In genomic region chr6:24709014-24709711, GRCh38 we compare ENCODE assay signal across 21 cellular contexts. TPM values are rescaled to one million over a fixed set of nuclear protein-coding genes. Genes with fewer than 3 reads are reported as not detected.
A peak's percentile ranks its signal among the peaks of the same experiment; 100 is the strongest.
DNase-seq lines count a peak whose midpoint lies in the region; ATAC-seq and TF ChIP-seq lines count a peak whose summit lies in the region.
"Had no signal": no experiment of that assay in that cellular context is flagged by ENCODE, and none has a peak within 500 bp of the region (broad histone marks: within the 10 kb centered on the region; RNA-seq: fewer than 3 reads in every experiment).

No MANE protein-coding gene starts in this region.

- H3K27me3 Mint-ChIP-seq in natural killer cell (ENCODE audit: low read depth in 2 of 2) (no peaks in the 10 kb centered on the region), IgD-negative memory B cell (no peaks in the 10 kb centered on the region)
- H3K27me3 Mint-ChIP-seq in natural killer cell treated with Interleukin-12 subunit alpha and Interleukin-12 subunit beta and Interleukin-15 and Interleukin-18, amount 100 ng/mL, for 72 hours: no peaks in the 10 kb centered on the region
- H3K27me3 Mint-ChIP-seq in dendritic cell treated with granulocyte-macrophage colony-stimulating factor and Interleukin-4, amounts not matched to agents 40 ng/mL and 50 ng/mL, for 4 days: no peaks in the 10 kb centered on the region
- no peaks in the 10 kb centered on the region for H3K27me3 Mint-ChIP-seq in stimulated activated naive B cell treated with anti-CD40 and anti-IgM and Interleukin-4, amounts not matched to agents 10 μg/mL and 1 μg/mL and 100 μg/mL, for 72 hours
- H3K27me3 Mint-ChIP-seq: activated CD4-positive, alpha-beta T cell treated with anti-CD3 and anti-CD28 coated beads, Interleukin-2, amount 10 ng/mL, durations not matched to agents 7 days and 5 days; CD4-positive, CD25-positive, alpha-beta regulatory T cell had no signal

- no peak for ATAC-seq in natural killer cell
- no peak for ATAC-seq in natural killer cell treated with Interleukin-12 subunit alpha and Interleukin-12 subunit beta and Interleukin-15 and Interleukin-18, amount 100 ng/mL, for 72 hours
- no peak for ATAC-seq in stimulated activated naive B cell treated with anti-CD40 and anti-IgM and Interleukin-4, amounts not matched to agents 10 μg/mL and 1 μg/mL and 100 μg/mL, for 72 hours (replicated peaks)
- ATAC-seq: Panc1 had no signal

- no peaks in the 10 kb centered on the region for H3K9me3 Mint-ChIP-seq in natural killer cell
- H3K9me3 Mint-ChIP-seq in natural killer cell treated with Interleukin-12 subunit alpha and Interleukin-12 subunit beta and Interleukin-15 and Interleukin-18, amount 100 ng/mL, for 72 hours: no peaks in the 10 kb centered on the region
- H3K9me3 Mint-ChIP-seq in IgD-negative memory B cell: no peaks in the 10 kb centered on the region
- H3K9me3 Mint-ChIP-seq in dendritic cell treated with granulocyte-macrophage colony-stimulating factor and Interleukin-4, amounts not matched to agents 40 ng/mL and 50 ng/mL, for 4 days: no peaks in the 10 kb centered on the region
- no peaks in the 10 kb centered on the region for H3K9me3 Mint-ChIP-seq in stimulated activated naive B cell treated with anti-CD40 and anti-IgM and Interleukin-4, amounts not matched to agents 10 μg/mL and 1 μg/mL and 100 μg/mL, for 72 hours
- H3K9me3 Mint-ChIP-seq: activated CD4-positive, alpha-beta T cell treated with anti-CD3 and anti-CD28 coated beads, Interleukin-2, amount 10 ng/mL, durations not matched to agents 7 days and 5 days; CD4-positive, CD25-positive, alpha-beta regulatory T cell; neural crest cell had no signal

- peaks cover 43 to 44% of the 10 kb centered on the region in 2 donors for H3K4me1 Mint-ChIP-seq in natural killer cell
- peaks cover 27 to 36% of the 10 kb centered on the region in 2 donors for H3K4me1 Mint-ChIP-seq in natural killer cell treated with Interleukin-12 subunit alpha and Interleukin-12 subunit beta and Interleukin-15 and Interleukin-18, amount 100 ng/mL, for 72 hours (ENCODE audit: low read depth in 2 of 2)
- peaks cover 21 to 28% (median 23%) of the 10 kb centered on the region in 3 donors for H3K4me1 Mint-ChIP-seq in IgD-negative memory B cell
- peaks cover 33% of the 10 kb centered on the region for H3K4me1 Mint-ChIP-seq in dendritic cell treated with granulocyte-macrophage colony-stimulating factor and Interleukin-4, amounts not matched to agents 40 ng/mL and 50 ng/mL, for 4 days (ENCODE audit: low read depth)
- H3K4me1 Mint-ChIP-seq in stimulated activated naive B cell treated with anti-CD40 and anti-IgM and Interleukin-4, amounts not matched to agents 10 μg/mL and 1 μg/mL and 100 μg/mL, for 72 hours: peaks cover 13 to 42% of the 10 kb centered on the region in 2 donors

- H3K27ac Mint-ChIP-seq in natural killer cell (peak overlapping the region; percentile 55 to 74), IgD-negative memory B cell (peak overlapping the region in 2 of 3 donors; percentile 33 to 48)
- no peak overlapping the region for H3K27ac Mint-ChIP-seq in natural killer cell treated with Interleukin-12 subunit alpha and Interleukin-12 subunit beta and Interleukin-15 and Interleukin-18, amount 100 ng/mL, for 72 hours
- peak overlapping the region; percentile 32 for H3K27ac Mint-ChIP-seq in dendritic cell treated with granulocyte-macrophage colony-stimulating factor and Interleukin-4, amounts not matched to agents 40 ng/mL and 50 ng/mL, for 4 days
- peak overlapping the region; percentile 20 for H3K27ac Mint-ChIP-seq in stimulated activated naive B cell treated with anti-CD40 and anti-IgM and Interleukin-4, amounts not matched to agents 10 μg/mL and 1 μg/mL and 100 μg/mL, for 72 hours
- H3K27ac Mint-ChIP-seq: activated CD4-positive, alpha-beta T cell treated with anti-CD3 and anti-CD28 coated beads, Interleukin-2, amount 10 ng/mL, durations not matched to agents 7 days and 5 days had no signal

- no peak for DNase-seq in natural killer cell
- DNase-seq in natural killer cell treated with Interleukin-12 subunit alpha and Interleukin-12 subunit beta and Interleukin-15 and Interleukin-18, amount 100 ng/mL, for 72 hours (ENCODE audit: low spot score): no peak
- DNase-seq in stimulated activated naive B cell treated with anti-CD40 and anti-IgM and Interleukin-4, amounts not matched to agents 10 μg/mL and 1 μg/mL and 100 μg/mL, for 72 hours: no peak
- DNase-seq in NCI-H526 (lab: John Stamatoyannopoulos, UW): no peak
- no peak for DNase-seq in NCI-H1694 treated with DMSO at 0.1 percent for 48 hours (lab: John Stamatoyannopoulos, UW)
- DNase-seq: activated CD4-positive, alpha-beta T cell treated with anti-CD3 and anti-CD28 coated beads, Interleukin-2, amount 10 ng/mL, durations not matched to agents 7 days and 5 days; activated gamma-delta T cell treated with Interleukin-2 at 50 U/mL for 16 hours; CD4-positive, CD25-positive, alpha-beta regulatory T cell; DMS153; hypothalamus; KG1; left ventricle myocardium inferior; NCI-H1436; NCI-H510A treated with DMSO at 0.1 percent for 48 hours; SHP77 treated with DMSO at 0.1 percent for 48 hours; stimulated activated CD4-positive, alpha-beta T cell treated with anti-CD3 and anti-CD28 coated beads, Interleukin-15, amount 100 ng/mL, for 24 hours; trophoblast cell had no signal

- H3K4me3 Mint-ChIP-seq in natural killer cell: no peak overlapping the region
- H3K4me3 Mint-ChIP-seq in natural killer cell treated with Interleukin-12 subunit alpha and Interleukin-12 subunit beta and Interleukin-15 and Interleukin-18, amount 100 ng/mL, for 72 hours: no peak overlapping the region
- peak overlapping the region in 1 of 4 donors; percentile 47 for H3K4me3 Mint-ChIP-seq in IgD-negative memory B cell
- H3K4me3 Mint-ChIP-seq in dendritic cell treated with granulocyte-macrophage colony-stimulating factor and Interleukin-4, amounts not matched to agents 40 ng/mL and 50 ng/mL, for 4 days: no peak overlapping the region
- no peak overlapping the region for H3K4me3 Mint-ChIP-seq in stimulated activated naive B cell treated with anti-CD40 and anti-IgM and Interleukin-4, amounts not matched to agents 10 μg/mL and 1 μg/mL and 100 μg/mL, for 72 hours
- H3K4me3 Mint-ChIP-seq: activated CD4-positive, alpha-beta T cell treated with anti-CD3 and anti-CD28 coated beads, Interleukin-2, amount 10 ng/mL, durations not matched to agents 7 days and 5 days; CD4-positive, CD25-positive, alpha-beta regulatory T cell; neural crest cell had no signal

- peaks cover 27% of the 10 kb centered on the region for H3K36me3 Mint-ChIP-seq in natural killer cell
- H3K36me3 Mint-ChIP-seq in natural killer cell treated with Interleukin-12 subunit alpha and Interleukin-12 subunit beta and Interleukin-15 and Interleukin-18, amount 100 ng/mL, for 72 hours: peaks cover 37% of the 10 kb centered on the region
- no peaks in the 10 kb centered on the region for H3K36me3 Mint-ChIP-seq in IgD-negative memory B cell
- H3K36me3 Mint-ChIP-seq in dendritic cell treated with granulocyte-macrophage colony-stimulating factor and Interleukin-4, amounts not matched to agents 40 ng/mL and 50 ng/mL, for 4 days (ENCODE audit: low read depth): peaks cover 92% of the 10 kb centered on the region
- H3K36me3 Mint-ChIP-seq in stimulated activated naive B cell treated with anti-CD40 and anti-IgM and Interleukin-4, amounts not matched to agents 10 μg/mL and 1 μg/mL and 100 μg/mL, for 72 hours: peaks cover 41 to 52% of the 10 kb centered on the region in 2 donors

- intact Hi-C loops in natural killer cell (cut with micrococcal nuclease): no loop called here
- intact Hi-C loops in dendritic cell treated with granulocyte-macrophage colony-stimulating factor and Interleukin-4, amounts not matched to agents 40 ng/mL and 50 ng/mL, for 4 days (cut with micrococcal nuclease): no loop called here

- TF ChIP-seq CTCF in natural killer cell (IDR thresholded peaks at IDR 0.05): no peak

RNA-seq across cellular contexts. Expression of gene C6orf62, which starts 9.8 kb away (rescaled TPM):
- 100 to 1,000 TPM; 129 to 163 (median 130) TPM for total RNA-seq in natural killer cell
- 100 to 1,000 TPM; 119 to 127 TPM for total RNA-seq in natural killer cell treated with Interleukin-12 subunit alpha and Interleukin-12 subunit beta and Interleukin-15 and Interleukin-18, amount 100 ng/mL, for 72 hours
- 102 TPM for polyA plus RNA-seq in IgD-negative memory B cell

RNA-seq across cellular contexts. Expression of gene ACOT13, which starts 42.3 kb away (rescaled TPM):
- total RNA-seq in natural killer cell: 1 to 10 TPM; 3.2 to 4.3 (median 4.2) TPM
- total RNA-seq in natural killer cell treated with Interleukin-12 subunit alpha and Interleukin-12 subunit beta and Interleukin-15 and Interleukin-18, amount 100 ng/mL, for 72 hours: 10 to 100 TPM; 10.2 to 20.1 TPM
- 15.0 TPM for polyA plus RNA-seq in IgD-negative memory B cell

RNA-seq across cellular contexts. Expression of gene TDP2, which starts 42.5 kb away (rescaled TPM):
- total RNA-seq in natural killer cell: 10 to 100 TPM; 43.2 to 51.9 (median 49.5) TPM
- 10 to 100 TPM; 48.1 to 48.4 TPM for total RNA-seq in natural killer cell treated with Interleukin-12 subunit alpha and Interleukin-12 subunit beta and Interleukin-15 and Interleukin-18, amount 100 ng/mL, for 72 hours
- 38.3 TPM for polyA plus RNA-seq in IgD-negative memory B cell

Comparison
In these comparisons a context has a peak if more than half of its experiments do, and no peak if none do; other contexts are left out.
1. H3K27ac Mint-ChIP-seq: peak in natural killer cell (2 of 2), IgD-negative memory B cell (2 of 3), dendritic cell treated with granulocyte-macrophage colony-stimulating factor and Interleukin-4, amounts not matched to agents 40 ng/mL and 50 ng/mL, for 4 days (single experiment) and stimulated activated naive B cell treated with anti-CD40 and anti-IgM and Interleukin-4, amounts not matched to agents 10 μg/mL and 1 μg/mL and 100 μg/mL, for 72 hours (single experiment); none in natural killer cell treated with Interleukin-12 subunit alpha and Interleukin-12 subunit beta and Interleukin-15 and Interleukin-18, amount 100 ng/mL, for 72 hours (0 of 2).